In genomic region chr1:182601926-182602325, GRCh38 we compare ENCODE assay signal across 12 cellular contexts. TPM values are rescaled to one million over a fixed set of nuclear protein-coding genes. Genes with fewer than 3 reads are reported as not detected.
DNase-seq lines count a peak whose midpoint lies in the region; ATAC-seq and TF ChIP-seq lines count a peak whose summit lies in the region.
"Had no signal": no experiment of that assay in that cellular context is flagged by ENCODE, and none has a peak within 500 bp of the region (broad histone marks: within the 10 kb centered on the region; RNA-seq: fewer than 3 reads in every experiment).

No MANE protein-coding gene starts in this region.

- H3K36me3 ChIP-seq in BLaER1 treated with 17β-estradiol and CSF1 and Interleukin-3, amounts not matched to agents 10 nM and 100 nM = peaks cover 19 to 48% (median 36%) of the 10 kb centered on the region in 11 experiments; a peak in 21 of 22 replicates
- H3K36me3 ChIP-seq in GM23338 (ENCODE audit: insufficient read depth) (peaks cover 18% of the 10 kb centered on the region), muscle layer of duodenum (ENCODE audit: control insufficient read depth in 1 of 2, insufficient read depth in 2 of 2, low read length in 2 of 2) (peaks cover 4 to 8% of the 10 kb centered on the region in 2 donors)

- no peak for ATAC-seq in GM23338
- ATAC-seq in WTC11 = no peak
- ATAC-seq in HG03521 (IDR thresholded peaks at IDR 0.05; ENCODE audit: unreplicated experiment) = no peak
- no peak for ATAC-seq in CD4-positive, alpha-beta T cell (ENCODE audit: poor library complexity)

- H3K9me3 ChIP-seq in BLaER1 treated with 17β-estradiol and CSF1 and Interleukin-3, amounts not matched to agents 10 nM and 100 nM (replicated peaks in 1 of 11) = no peaks in the 10 kb centered on the region
- no peaks in the 10 kb centered on the region for H3K9me3 ChIP-seq in muscle layer of duodenum (ENCODE audit: control insufficient read depth in 1 of 2, low read length in 2 of 2)
- no peaks in the 10 kb centered on the region for H3K9me3 ChIP-seq in CD4-positive, alpha-beta T cell (ENCODE audit: control insufficient read depth, low read length)

- H3K27ac ChIP-seq in BLaER1 treated with 17β-estradiol and CSF1 and Interleukin-3, amounts not matched to agents 10 nM and 100 nM = peak overlapping the region in 10 of 11 experiments; percentile 9 to 84 (median 59); a peak in 17 of 22 replicates
- H3K27ac ChIP-seq in GM23338 (ENCODE audit: low read depth) (no peak overlapping the region), muscle layer of duodenum (ENCODE audit: low read length) (peak overlapping the region; percentile 53)
- no peak overlapping the region for H3K27ac ChIP-seq in CD4-positive, alpha-beta T cell (ENCODE audit: low read depth, low read length)
- H3K27ac ChIP-seq: GM23248 had no signal

- DNase-seq in GM23338 (ENCODE audit: low spot score) (no peak), WTC11 (ENCODE audit: low spot score) (no peak)
- no peak for DNase-seq in activated naive CD8-positive, alpha-beta T cell treated with anti-CD3 and anti-CD28 coated beads for 36 hours
- no peak for DNase-seq in NK-92 treated with Interleukin-12 subunit alpha and Interleukin-12 subunit beta, amount 100 ng/mL, for 24 hours (lab: John Stamatoyannopoulos, UW)
- DNase-seq in CD4-positive, alpha-beta T cell = no peak

- no peak overlapping the region for H2AFZ ChIP-seq in GM23338
- H2AFZ ChIP-seq: GM23248 had no signal

- H3K4me3 ChIP-seq in BLaER1 treated with 17β-estradiol and CSF1 and Interleukin-3, amounts not matched to agents 10 nM and 100 nM = peak overlapping the region; percentile 62 to 86 (median 72)
- H3K4me3 ChIP-seq in GM23338 (peak overlapping the region; percentile 78; the same call in 1 of the 2 replicates), muscle layer of duodenum (ENCODE audit: low read depth in 1 of 2, low read length in 2 of 2) (peak overlapping the region; percentile 56 to 78)
- H3K4me3 ChIP-seq: GM23248 had no signal

- peaks cover 4% of the 10 kb centered on the region; the same call in 1 of the 3 replicates for H3K36me3 Mint-ChIP-seq in GM23338 (ENCODE audit: low read depth)
- no peaks in the 10 kb centered on the region; the same call in 1 of the 2 replicates for H3K36me3 Mint-ChIP-seq in WTC11
- H3K36me3 Mint-ChIP-seq in activated naive CD8-positive, alpha-beta T cell treated with anti-CD3 and anti-CD28 coated beads for 36 hours = peaks cover 15% of the 10 kb centered on the region
- H3K36me3 Mint-ChIP-seq in CD4-positive, alpha-beta T cell (ENCODE audit: low read depth) = no peaks in the 10 kb centered on the region

- H3K27ac Mint-ChIP-seq in GM23338 = no peak overlapping the region
- H3K27ac Mint-ChIP-seq in WTC11 = no peak overlapping the region
- H3K27ac Mint-ChIP-seq in activated naive CD8-positive, alpha-beta T cell treated with anti-CD3 and anti-CD28 coated beads for 36 hours = no peak overlapping the region
- no peak overlapping the region for H3K27ac Mint-ChIP-seq in CD4-positive, alpha-beta T cell
- H3K27ac Mint-ChIP-seq: activated CD4-positive, alpha-beta T cell treated with anti-CD3 and anti-CD28 coated beads, Interleukin-2, amount 10 ng/mL, durations not matched to agents 24 days and 14 days; CD14-positive monocyte had no signal

- intact Hi-C loops in CD4-positive, alpha-beta T cell (cut with DNase I, micrococcal nuclease) = loop anchor here (1.0 to 10.0 kb wide), 4 partner anchors 182 to 1035 kb away; partner anchors contain the start of genes ARPC5 (in 1 of the 2) and SMG7 (in 1 of the 2)

- peaks cover 18% of the 10 kb centered on the region for H3K27me3 Mint-ChIP-seq in GM23338 (ENCODE audit: insufficient read depth, low read depth, poor library complexity)
- H3K27me3 Mint-ChIP-seq in WTC11 (ENCODE audit: low read depth) = peaks cover 26% of the 10 kb centered on the region
- peaks cover 7% of the 10 kb centered on the region for H3K27me3 Mint-ChIP-seq in activated naive CD8-positive, alpha-beta T cell treated with anti-CD3 and anti-CD28 coated beads for 36 hours
- no peaks in the 10 kb centered on the region for H3K27me3 Mint-ChIP-seq in CD4-positive, alpha-beta T cell
- H3K27me3 Mint-ChIP-seq: activated CD4-positive, alpha-beta T cell treated with anti-CD3 and anti-CD28 coated beads, Interleukin-2, amount 10 ng/mL, durations not matched to agents 24 days and 14 days had no signal

- no peaks in the 10 kb centered on the region for H3K9me2 ChIP-seq in GM23338 (ENCODE audit: insufficient read depth)

- CTCF ChIA-PET in WTC11 (lab: Charles Lee) = interaction anchor here (0.8 to 16.0 kb wide), 9 partner anchors 10 to 184 kb away, joined by 3 to 669 read pairs (median 7); partner anchors contain the start of genes NPL and RNASEL
- CTCF ChIA-PET in CD4-positive, alpha-beta T cell (lab: Charles Lee) = interaction anchor here (0.6 to 15.9 kb wide), 15 partner anchors 9 to 354 kb away, joined by 3 to 370 read pairs (median 5); partner anchors contain the start of genes NPL and RNASEL

- H3K27me3 ChIP-seq in BLaER1 treated with 17β-estradiol and CSF1 and Interleukin-3, amounts not matched to agents 10 nM and 100 nM = 0 out of 22 replicates have a peak, but pooled peaks cover 0 to 4% (median 0%) of the 10 kb centered on the region in 11 experiments
- H3K27me3 ChIP-seq in GM23338 (ENCODE audit: insufficient read depth) (peaks cover 33% of the 10 kb centered on the region), muscle layer of duodenum (ENCODE audit: low read depth, low read length) (no peaks in the 10 kb centered on the region)
- no peaks in the 10 kb centered on the region for H3K27me3 ChIP-seq in CD4-positive, alpha-beta T cell (ENCODE audit: control insufficient read depth, insufficient read depth, low read length)

- POLR2A ChIA-PET in WTC11 (lab: Charles Lee) = interaction anchor here (0.6 to 1.8 kb wide), 4 partner anchors 13 to 180 kb away, joined by 3 to 6 read pairs (median 4); no protein-coding TSS in a partner anchor
- POLR2A ChIA-PET in CD4-positive, alpha-beta T cell (lab: Charles Lee) = interaction anchor here (1.7 to 1.8 kb wide), 3 partner anchors 14 to 183 kb away, joined by 7 to 9 read pairs (median 8); no protein-coding TSS in a partner anchor

- H3K4me3 Mint-ChIP-seq in GM23338 (no peak overlapping the region), WTC11 (no peak overlapping the region)
- no peak overlapping the region for H3K4me3 Mint-ChIP-seq in activated naive CD8-positive, alpha-beta T cell treated with anti-CD3 and anti-CD28 coated beads for 36 hours
- H3K4me3 Mint-ChIP-seq in CD4-positive, alpha-beta T cell = no peak overlapping the region
- H3K4me3 Mint-ChIP-seq: activated CD4-positive, alpha-beta T cell treated with anti-CD3 and anti-CD28 coated beads, Interleukin-2, amount 10 ng/mL, durations not matched to agents 24 days and 14 days; CD14-positive monocyte had no signal

- H3K9me3 Mint-ChIP-seq in GM23338 (no peaks in the 10 kb centered on the region), WTC11 (no peaks in the 10 kb centered on the region)
- H3K9me3 Mint-ChIP-seq in activated naive CD8-positive, alpha-beta T cell treated with anti-CD3 and anti-CD28 coated beads for 36 hours = no peaks in the 10 kb centered on the region
- no peaks in the 10 kb centered on the region for H3K9me3 Mint-ChIP-seq in CD4-positive, alpha-beta T cell
- H3K9me3 Mint-ChIP-seq: activated CD4-positive, alpha-beta T cell treated with anti-CD3 and anti-CD28 coated beads, Interleukin-2, amount 10 ng/mL, durations not matched to agents 24 days and 14 days had no signal

- H3F3A ChIP-seq in GM23338 (replicated peaks; ENCODE audit: low read depth) = 0 out of 2 replicates have a peak, but pooled peaks cover 3% of the 10 kb centered on the region

- H4K20me1 ChIP-seq in BLaER1 treated with 17β-estradiol and CSF1 and Interleukin-3, amounts not matched to agents 10 nM and 100 nM = peaks cover 0 to 60% (median 41%) of the 10 kb centered on the region in 11 experiments; a peak in 17 of 22 replicates
- peaks cover 6% of the 10 kb centered on the region; the same call in 1 of the 2 replicates for H4K20me1 ChIP-seq in GM23338 (replicated peaks; ENCODE audit: insufficient read depth)

- H3K79me2 ChIP-seq in GM23338 (replicated peaks; ENCODE audit: insufficient read depth) = peaks cover 19% of the 10 kb centered on the region

- peak overlapping the region; percentile 91 to 98 (median 96) for H3K4me2 ChIP-seq in BLaER1 treated with 17β-estradiol and CSF1 and Interleukin-3, amounts not matched to agents 10 nM and 100 nM
- peak overlapping the region; percentile 96; the same call in 1 of the 2 replicates for H3K4me2 ChIP-seq in GM23338

- peaks cover 66 to 81% (median 75%) of the 10 kb centered on the region in 10 experiments for H3K4me1 ChIP-seq in BLaER1 treated with 17β-estradiol and CSF1 and Interleukin-3, amounts not matched to agents 10 nM and 100 nM
- peaks cover 27% of the 10 kb centered on the region for H3K4me1 ChIP-seq in GM23338 (ENCODE audit: insufficient read depth)
- peaks cover 0 to 22% of the 10 kb centered on the region in 2 donors for H3K4me1 ChIP-seq in muscle layer of duodenum (ENCODE audit: control insufficient read depth in 1 of 2, insufficient read depth in 2 of 2, low read length in 2 of 2)

- H3K4me1 Mint-ChIP-seq in GM23338 (peaks cover 6% of the 10 kb centered on the region), WTC11 (peaks cover 8% of the 10 kb centered on the region)
- peaks cover 21% of the 10 kb centered on the region for H3K4me1 Mint-ChIP-seq in activated naive CD8-positive, alpha-beta T cell treated with anti-CD3 and anti-CD28 coated beads for 36 hours
- no peaks in the 10 kb centered on the region for H3K4me1 Mint-ChIP-seq in CD4-positive, alpha-beta T cell (ENCODE audit: low read depth)

- H3K9ac ChIP-seq in BLaER1 treated with 17β-estradiol and CSF1 and Interleukin-3, amounts not matched to agents 10 nM and 100 nM = peak overlapping the region; percentile 67 to 88 (median 75); a peak in 21 of 22 replicates
- H3K9ac ChIP-seq: GM23248 had no signal

- TF ChIP-seq CTCF in GM23338 (conservative IDR thresholded peaks at IDR 0.05; ENCODE audit: low read depth in 2 of 2) (no peak), WTC11 (IDR thresholded peaks at IDR 0.05) (no peak)
- TF ChIP-seq CTCF in CD4-positive, alpha-beta T cell (IDR thresholded peaks at IDR 0.05) = no peak

TF ChIP-seq in WTC11, 78 proteins besides CTCF, POLR2A, EP300 and RAD21 (continues in another document):
- TF ChIP-seq ETV6 (CRISPR knock-in tag; IDR thresholded peaks at IDR 0.05) = 0 out of 2 replicates have a peak, but pooled peaks have one; percentile 0

RNA-seq across cellular contexts. Expression of gene RGS16, which starts 2.3 kb away (rescaled TPM):
- 15.4 and 18.2 TPM in 2 replicates for total RNA-seq in GM23338 (2014; rRNA removed; shearing (Covaris generic))
- 31.6 and 35.2 TPM in 2 replicates for polyA plus RNA-seq in GM23338 (2016; fragmentation: Nextera tagmentation; extraction: Ambion mirVana)
- total RNA-seq in WTC11 (2021) = 9.9 to 17.8 TPM (median 10.2 TPM) in 3 replicates
- 10 to 100 TPM; 68.1 to 70.7 TPM for total RNA-seq in activated naive CD8-positive, alpha-beta T cell treated with anti-CD3 and anti-CD28 coated beads for 36 hours
- total RNA-seq in CD4-positive, alpha-beta T cell = 10 to 100 TPM; 16.3 to 16.4 TPM
- total RNA-seq: LHCN-M2 had no signal

RNA-seq across cellular contexts. Expression of gene RNASEL, which starts 12.9 kb away (rescaled TPM):
- 0.85 and 0.94 TPM in 2 replicates for total RNA-seq in GM23338 (2014; rRNA removed; shearing (Covaris generic))
- polyA plus RNA-seq in GM23338 (2016; fragmentation: Nextera tagmentation; extraction: Ambion mirVana) = 0.37 and 0.38 TPM in 2 replicates
- total RNA-seq in WTC11 (2021) = 0.64 to 0.87 TPM (median 0.77 TPM) in 3 replicates
- 1 to 10 TPM; 4.1 to 4.3 TPM for total RNA-seq in activated naive CD8-positive, alpha-beta T cell treated with anti-CD3 and anti-CD28 coated beads for 36 hours
- total RNA-seq in CD4-positive, alpha-beta T cell = 1 to 10 TPM; 3.5 to 3.7 TPM

Comparison
In these comparisons a context has a peak if more than half of its experiments do, and no peak if none do; other contexts are left out.
1. H3K27ac ChIP-seq: peak in BLaER1 treated with 17β-estradiol and CSF1 and Interleukin-3, amounts not matched to agents 10 nM and 100 nM (10 of 11) and muscle layer of duodenum (single experiment); none in GM23338 (single experiment) and CD4-positive, alpha-beta T cell (single experiment).
2. Peak in every context shown above with its lines, with median percentiles within 50 percentile points of each other: H3K4me3 ChIP-seq.